In the genomic region with DNA sequence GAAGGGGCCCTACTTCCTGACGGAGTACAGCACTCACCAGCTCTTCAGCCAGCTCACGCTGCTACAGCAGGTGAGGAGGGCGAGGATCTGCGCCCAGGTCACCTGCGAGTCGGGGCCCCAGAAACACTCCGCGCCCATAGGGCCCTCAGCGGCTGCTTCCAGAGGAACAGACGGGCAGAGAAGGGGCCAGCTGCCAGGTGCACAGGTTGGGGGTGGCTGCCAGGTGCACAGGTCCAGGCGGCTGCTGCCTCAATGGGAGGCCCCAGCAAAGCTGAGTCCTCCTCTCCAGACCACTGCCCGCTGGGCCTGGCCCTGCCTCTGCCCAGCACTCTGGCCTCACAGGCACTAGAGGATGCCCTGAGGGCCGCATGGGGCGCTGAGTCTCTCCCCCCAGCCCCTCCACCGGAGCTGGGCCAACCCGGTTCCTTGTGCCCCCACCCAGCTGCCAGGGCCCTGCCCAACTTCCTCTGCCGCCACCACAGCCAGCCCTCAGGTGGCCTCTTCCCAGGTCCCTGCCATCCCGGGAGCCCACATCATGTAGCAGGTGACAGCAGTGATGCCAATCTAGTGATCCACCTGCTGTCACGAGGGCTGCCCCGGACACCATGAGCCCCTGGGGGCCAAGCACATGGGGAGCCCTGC, we compare ENCODE assay signal across 1 cellular context.
TF ChIP-seq lines count a peak whose summit lies in the region.

No MANE protein-coding gene starts in this region.

TF ChIP-seq in HepG2, 621 proteins besides CTCF, POLR2A, EP300 and RAD21:
- TF ChIP-seq ZFY (CRISPR knock-in tag; IDR thresholded peaks at IDR 0.05) (no peak), EZH2 (conservative IDR thresholded peaks at IDR 0.05; ENCODE audit: low read depth, low read length) (peak; percentile 51; the same call in 1 of the 2 replicates)
